In the genomic region with DNA sequence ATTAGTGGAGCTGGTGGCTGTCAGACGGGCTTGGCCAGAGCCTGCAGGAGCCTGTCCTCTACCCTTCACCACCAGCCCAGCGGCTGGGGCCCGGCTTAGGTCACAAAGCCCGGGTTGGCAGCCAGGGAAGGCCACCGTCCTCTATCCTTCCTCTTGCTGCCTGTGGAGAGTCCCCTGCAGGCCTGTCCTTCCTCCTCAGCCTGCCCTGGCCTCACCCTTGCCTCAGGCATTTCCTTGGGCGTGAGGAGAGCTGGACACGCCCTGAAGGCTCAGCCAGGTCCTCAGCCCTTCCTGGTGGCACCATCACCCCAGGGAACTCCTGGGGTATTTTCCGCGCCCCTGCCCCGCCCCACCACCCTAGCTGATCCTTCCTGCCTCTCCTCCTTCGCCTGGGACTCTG, we compare ENCODE assay signal across 26 cellular contexts. TPM values are rescaled to one million over a fixed set of nuclear protein-coding genes. Genes with fewer than 3 reads are reported as not detected.
A peak's percentile ranks its signal among the peaks of the same experiment; 100 is the strongest.
DNase-seq lines count a peak whose midpoint lies in the region; ATAC-seq and TF ChIP-seq lines count a peak whose summit lies in the region.
"Had no signal": no experiment of that assay in that cellular context is flagged by ENCODE, and none has a peak within 500 bp of the region (broad histone marks: within the 10 kb centered on the region; RNA-seq: fewer than 3 reads in every experiment).

No MANE protein-coding gene starts in this region.

- no peaks in the 10 kb centered on the region for H3K79me2 ChIP-seq in HCT116 (ENCODE audit: insufficient read depth, low read length)

- H3K36me3 ChIP-seq in HCT116 (ENCODE audit: control insufficient read depth in 1 of 2, insufficient read depth in 2 of 2, low read length in 2 of 2) (no peaks in the 10 kb centered on the region), Peyer's patch (no peaks in the 10 kb centered on the region)
- H3K36me3 ChIP-seq: heart right ventricle, WERI-Rb-1 had no signal

- peak overlapping the region; percentile 7; the same call in 1 of the 2 replicates for H3K9ac ChIP-seq in HCT116 (ENCODE audit: low read length)

- H4K20me1 ChIP-seq in HCT116 (ENCODE audit: insufficient read depth) = no peaks in the 10 kb centered on the region

- POLR2A ChIA-PET in HCT116 (lab: Charles Lee) = interaction anchor here (1.2 to 5.5 kb wide), 2 partner anchors 9 to 32 kb away, joined by 3 to 44 read pairs; partner anchors contain the start of genes CHAC1 and DLL4
- POLR2A ChIA-PET in GM10248 (lab: Yijun Ruan, JAX) = no interaction called here

- peak overlapping the region; percentile 46 for H3K27ac ChIP-seq in HCT116 (ENCODE audit: low read depth, low read length)
- no peak overlapping the region for H3K27ac ChIP-seq in Peyer's patch
- H3K27ac ChIP-seq: heart right ventricle, WERI-Rb-1 had no signal

- BruUV-seq in HCT116 (replicated peaks; lab: Mats Ljungman, UMichigan) = no TSS peak

- H3K9me2 ChIP-seq in HCT116 (ENCODE audit: insufficient read depth) = no peaks in the 10 kb centered on the region

- ATAC-seq in HCT116 (peak; percentile 80), left lobe of liver (peak; percentile 9)
- ATAC-seq in stimulated activated naive CD8-positive, alpha-beta T cell treated with anti-CD3 and anti-CD28 coated beads, Interleukin-15, Interleukin-2, amounts not matched to agents 100 U/mL and 50 U/mL, for 24 hours = no peak
- ATAC-seq: heart right ventricle; stimulated activated naive CD8-positive, alpha-beta T cell treated with anti-CD3 and anti-CD28 coated beads, Interleukin-15, amount 100 ng/mL, for 72 hours; T-helper 17 cell had no signal

- H3K4me1 ChIP-seq in HCT116 (ENCODE audit: control insufficient read depth in 1 of 2, insufficient read depth in 2 of 2, low read length in 2 of 2) (peaks cover 11 to 14% of the 10 kb centered on the region in 2 experiments), Peyer's patch (peaks cover 0 to 17% (median 0%) of the 10 kb centered on the region in 4 donors)

- H3K4me2 ChIP-seq in HCT116 (ENCODE audit: low read length) = peak overlapping the region; percentile 70
- H3K4me2 ChIP-seq: smooth muscle cell had no signal

- peak overlapping the region; percentile 61 for H2AFZ ChIP-seq in HCT116 (ENCODE audit: low read depth, low read length, poor library complexity, severe bottlenecking)

- intact Hi-C loops in HCT116 (cut with micrococcal nuclease) = no loop called here

- CTCF ChIA-PET in HCT116 (lab: Charles Lee) = interaction anchor here (0.6 to 1.6 kb wide), 3 partner anchors 15 to 62 kb away, joined by 3 to 9 read pairs (median 4); no protein-coding TSS in a partner anchor
- CTCF ChIA-PET in GM10248 (lab: Yijun Ruan, JAX) = interaction anchor here (4.7 kb wide), 1 partner anchor 20 kb away, joined by 31 read pairs; no protein-coding TSS in a partner anchor

- DNase-seq in HCT116 (ENCODE audit: low read depth, low spot score) (peak; percentile 21), Peyer's patch (peak in 2 of 3 donors; percentile 70 to 76), left lobe of liver (ENCODE audit: low spot score) (no peak), renal cortical epithelial cell (ENCODE audit: low read depth) (peak; percentile 7), GM19238 (ENCODE audit: insufficient read length, low spot score) (no peak), HK-2 (ENCODE audit: unreplicated experiment) (no peak), GM10248 (ENCODE audit: extremely low spot score) (no peak)
- no peak for DNase-seq in stimulated activated naive CD8-positive, alpha-beta T cell treated with anti-CD3 and anti-CD28 coated beads, Interleukin-15, Interleukin-2, amounts not matched to agents 100 U/mL and 50 U/mL, for 24 hours
- DNase-seq: activated CD4-positive, alpha-beta T cell treated with anti-CD3 and anti-CD28 coated beads, Interleukin-2, amount 50 U/mL, for 1 hour; activated gamma-delta T cell treated with Interleukin-2 at 50 U/mL for 16 hours; AML-193; CD8-positive, alpha-beta memory T cell; DND-41; heart right ventricle; immature natural killer cell; mesendoderm; NCI-H1694 treated with DMSO at 0.1 percent for 48 hours; OCI-M1; posterior cingulate gyrus; stimulated activated CD4-positive, alpha-beta T cell treated with anti-CD3 and anti-CD28 coated beads, Interleukin-4, amount 100 ng/mL, for 24 hours; stimulated activated naive CD8-positive, alpha-beta T cell treated with anti-CD3 and anti-CD28 coated beads, Interleukin-15, amount 100 ng/mL, for 72 hours; T-helper 17 cell; WERI-Rb-1 had no signal

- TF ChIP-seq RAD21 in HCT116 (IDR thresholded peaks at IDR 0.05; ENCODE audit: low read depth) = no peak

- H3K4me3 ChIP-seq in HCT116 (replicated peaks in 1 of 2; ENCODE audit: low read depth in 1 of 2, low read length in 2 of 2) (no peak overlapping the region; a peak in 1 of 4 replicates), Peyer's patch (no peak overlapping the region)
- H3K4me3 ChIP-seq: heart right ventricle, smooth muscle cell had no signal

- TF ChIP-seq CTCF in HCT116 (IDR thresholded peaks at IDR 0.05 in 2 of 3, conservative IDR thresholded peaks at IDR 0.05 in 1 of 3; ENCODE audit: borderline replicate concordance in 1 of 3, insufficient read depth in 1 of 3, low read depth in 2 of 3, low read length in 2 of 3) (no peak), Peyer's patch (IDR thresholded peaks at IDR 0.05) (peak in 3 of 6 experiments; percentile 26 to 32 (median 31)), GM10248 (IDR thresholded peaks at IDR 0.05; ENCODE audit: control extremely low read depth, extremely low read depth, low read depth, missing control alignments) (no peak)

- TF ChIP-seq POLR2A in HCT116 (IDR thresholded peaks at IDR 0.05; ENCODE audit: borderline replicate concordance, extremely low read depth, insufficient read depth, insufficient read length) (no peak), Peyer's patch (IDR thresholded peaks at IDR 0.05) (no peak)

- RAD21 ChIA-PET in HCT116 (lab: Charles Lee; ENCODE audit: low non-redundant PET in 1 of 2, low total read pairs in 2 of 2, uncharacterized antibody in 2 of 2, unreplicated experiment in 2 of 2) = no interaction called here

- H3K9me3 ChIP-seq in HCT116 (ENCODE audit: control insufficient read depth in 1 of 2, insufficient read depth in 1 of 2, low read depth in 1 of 2, low read length in 2 of 2) (no peaks in the 10 kb centered on the region), Peyer's patch (no peaks in the 10 kb centered on the region)
- H3K9me3 ChIP-seq: heart right ventricle had no signal

- H3K27me3 ChIP-seq in HCT116 (ENCODE audit: insufficient read depth, low read length) = no peaks in the 10 kb centered on the region
- no peaks in the 10 kb centered on the region for H3K27me3 ChIP-seq in Peyer's patch
- H3K27me3 ChIP-seq: heart right ventricle had no signal

TF ChIP-seq in HCT116, 20 proteins besides CTCF, POLR2A, EP300 and RAD21 (continues in another document):
- TF ChIP-seq CBX3 (IDR thresholded peaks at IDR 0.05; ENCODE audit: low read depth) (no peak), REST (IDR thresholded peaks at IDR 0.05; ENCODE audit: low read depth) (no peak), TCF7L2 (IDR thresholded peaks at IDR 0.05; ENCODE audit: borderline replicate concordance, extremely low read depth, insufficient read depth, insufficient read length) (no peak), SIN3A (IDR thresholded peaks at IDR 0.05; ENCODE audit: low read depth) (no peak), MAX (IDR thresholded peaks at IDR 0.05) (no peak), EGR1 (IDR thresholded peaks at IDR 0.05; ENCODE audit: low read depth) (no peak)

RNA-seq across cellular contexts. Expression of gene CHAC1, which starts 7.7 kb away (rescaled TPM):
- total RNA-seq in HCT116 (2021; ENCODE audit: unreplicated experiment) (58.9 TPM), Peyer's patch (1 to 10 TPM in 1 of 4 donors, not detected in 3; 2.4 TPM), left lobe of liver (1.1 TPM), renal cortical epithelial cell (10.8 and 11.1 TPM in 2 replicates)
- 70.2 and 93.5 TPM in 2 replicates for polyA plus RNA-seq in HCT116 (2012)
- polyA plus RNA-seq: CD8-positive, alpha-beta memory T cell had no signal

RNA-seq across cellular contexts. Expression of gene DLL4, which starts 31.8 kb away (rescaled TPM):
- total RNA-seq in HCT116 (2021; ENCODE audit: unreplicated experiment) (1.5 TPM), Peyer's patch (10 to 100 TPM in 3 of 4 donors, 1 to 10 TPM in 1; 7.8 to 15.3 (median 12.3) TPM), left lobe of liver (3.7 TPM), renal cortical epithelial cell (0.15 and 0.17 TPM in 2 replicates)
- 1.0 and 1.2 TPM in 2 replicates for polyA plus RNA-seq in HCT116 (2012)
- total RNA-seq: bronchial epithelial cell; CD8-positive, alpha-beta memory T cell; MCF 10A; smooth muscle cell; T-helper 17 cell had no signal
- polyA plus RNA-seq: CD8-positive, alpha-beta memory T cell; immature natural killer cell; smooth muscle cell had no signal

Comparison
In these comparisons a context has a peak if more than half of its experiments do, and no peak if none do; other contexts are left out.
1. DNase-seq: peak in HCT116 (single experiment), Peyer's patch (2 of 3) and renal cortical epithelial cell (single experiment); none in left lobe of liver (single experiment), GM19238 (single experiment), HK-2 (single experiment), GM10248 (single experiment) and stimulated activated naive CD8-positive, alpha-beta T cell treated with anti-CD3 and anti-CD28 coated beads, Interleukin-15, Interleukin-2, amounts not matched to agents 100 U/mL and 50 U/mL, for 24 hours (single experiment).